In genomic region chr22:45994516-45995404, GRCh38 we compare ENCODE assay signal across 8 cellular contexts. TPM values are rescaled to one million over a fixed set of nuclear protein-coding genes. Genes with fewer than 3 reads are reported as not detected.
DNase-seq lines count a peak whose midpoint lies in the region; ATAC-seq and TF ChIP-seq lines count a peak whose summit lies in the region.

No MANE protein-coding gene starts in this region.

- H3K36me3 ChIP-seq in parathyroid adenoma (ENCODE audit: control insufficient read depth, insufficient read depth, low read length): no peaks in the 10 kb centered on the region
- H3K36me3 ChIP-seq in upper lobe of left lung: no peaks in the 10 kb centered on the region

- H3K4me1 ChIP-seq in foreskin keratinocyte (peaks cover 4% of the 10 kb centered on the region), parathyroid adenoma (peaks cover 12% of the 10 kb centered on the region), upper lobe of left lung (peaks cover 43 to 49% (median 48%) of the 10 kb centered on the region in 4 donors)

- TF ChIP-seq CTCF in RWPE1 (conservative IDR thresholded peaks at IDR 0.05; ENCODE audit: low read depth) (peak; percentile 88), foreskin keratinocyte (conservative IDR thresholded peaks at IDR 0.05) (peak; percentile 95), parathyroid adenoma (IDR thresholded peaks at IDR 0.05) (peak; percentile 88), upper lobe of left lung (IDR thresholded peaks at IDR 0.05) (peak; percentile 96 to 98 (median 98))

- no peak for TF ChIP-seq POLR2A in upper lobe of left lung (IDR thresholded peaks at IDR 0.05)

- H3K36me3 Mint-ChIP-seq in activated T-helper 17 cell treated with anti-CD3 and anti-CD28 coated beads, Interleukin-2, amount 50 U/mL, for 72 hours (ENCODE audit: low read depth): no peaks in the 10 kb centered on the region

- H3K9me3 Mint-ChIP-seq in activated T-helper 17 cell treated with anti-CD3 and anti-CD28 coated beads, Interleukin-2, amount 50 U/mL, for 72 hours: no peaks in the 10 kb centered on the region

- 43 to 64% methylated on average over 10 to 27 of the region's 27 CpGs for WGBS in upper lobe of left lung, 2 donors

- no peak overlapping the region for H3K4me2 ChIP-seq in parathyroid adenoma (ENCODE audit: low read length)

- no peak overlapping the region for H3K4me3 ChIP-seq in parathyroid adenoma (ENCODE audit: low read depth, low read length)
- no peak overlapping the region for H3K4me3 ChIP-seq in upper lobe of left lung

- no peaks in the 10 kb centered on the region for H3K4me1 Mint-ChIP-seq in activated T-helper 17 cell treated with anti-CD3 and anti-CD28 coated beads, Interleukin-2, amount 50 U/mL, for 72 hours

- no peaks in the 10 kb centered on the region for H3K79me2 ChIP-seq in parathyroid adenoma

- no peak for TF ChIP-seq EP300 in upper lobe of left lung (IDR thresholded peaks at IDR 0.05)

- H3K27ac ChIP-seq in RWPE1 (peak overlapping the region; percentile 100), foreskin keratinocyte (no peak overlapping the region), parathyroid adenoma (no peak overlapping the region), upper lobe of left lung (peak overlapping the region in 1 of 4 donors; percentile 89)

- CTCF ChIA-PET in RWPE1 (lab: Yijun Ruan, JAX): interaction anchor here (0.6 to 1.3 kb wide), 5 partner anchors 11 to 353 kb away, joined by 3 to 5 read pairs (median 4); no protein-coding TSS in a partner anchor

- no peak overlapping the region for H3K9ac ChIP-seq in parathyroid adenoma

- H2AFZ ChIP-seq in parathyroid adenoma: no peak overlapping the region

- no peak overlapping the region for H3K4me3 Mint-ChIP-seq in activated T-helper 17 cell treated with anti-CD3 and anti-CD28 coated beads, Interleukin-2, amount 50 U/mL, for 72 hours

- POLR2A ChIA-PET in RWPE1 (lab: Yijun Ruan, JAX; ENCODE audit: low non-redundant PET): no interaction called here

- H3K27me3 ChIP-seq in foreskin keratinocyte (no peaks in the 10 kb centered on the region), parathyroid adenoma (ENCODE audit: control insufficient read depth, insufficient read depth, low read length) (no peaks in the 10 kb centered on the region), upper lobe of left lung (no peaks in the 10 kb centered on the region)

- H3K27me3 Mint-ChIP-seq in activated T-helper 17 cell treated with anti-CD3 and anti-CD28 coated beads, Interleukin-2, amount 50 U/mL, for 72 hours: peaks cover 10% of the 10 kb centered on the region

- H3K9me3 ChIP-seq in parathyroid adenoma (ENCODE audit: control insufficient read depth, low read length) (no peaks in the 10 kb centered on the region), upper lobe of left lung (no peaks in the 10 kb centered on the region)

- peak; percentile 80 for ATAC-seq in activated T-helper 17 cell treated with anti-CD3 and anti-CD28 coated beads, Interleukin-2, amount 50 U/mL, for 72 hours (replicated peaks)
- peak; percentile 49 for ATAC-seq in foreskin keratinocyte
- ATAC-seq in upper lobe of left lung (ENCODE audit: low FRiP score in 2 of 2): peak; percentile 66
- no peak for ATAC-seq in HG03378 (IDR thresholded peaks at IDR 0.05; ENCODE audit: unreplicated experiment)

- no peak overlapping the region for H3K27ac Mint-ChIP-seq in activated T-helper 17 cell treated with anti-CD3 and anti-CD28 coated beads, Interleukin-2, amount 50 U/mL, for 72 hours

- peak; percentile 39 to 51 for DNase-seq in AML-193 (lab: John Stamatoyannopoulos, UW)
- peak; percentile 67 for DNase-seq in H4 (ENCODE audit: low spot score)
- peak; percentile 52 for DNase-seq in RWPE1 (ENCODE audit: low spot score)
- DNase-seq in foreskin keratinocyte: no peak
- DNase-seq in upper lobe of left lung: peak in 1 of 2 donors; percentile 84

RNA-seq across cellular contexts. Expression of gene WNT7B, which starts 17.8 kb away (rescaled TPM):
- 0.66 and 1.9 TPM in 2 replicates for total RNA-seq in H4 (2014; rRNA removed; shearing (Covaris generic))
- total RNA-seq in activated T-helper 17 cell treated with anti-CD3 and anti-CD28 coated beads, Interleukin-2, amount 50 U/mL, for 72 hours: not detected
- total RNA-seq in foreskin keratinocyte (9.5 and 41.8 TPM in 2 replicates), upper lobe of left lung (10 to 100 TPM in 2 of 6 donors, 1 to 10 TPM in 4; 5.2 to 15.6 (median 8.8) TPM)
- 14.0 and 50.2 TPM in 2 replicates for polyA plus RNA-seq in foreskin keratinocyte

Comparison
In these comparisons a context has a peak if more than half of its experiments do, and no peak if none do; other contexts are left out.
1. DNase-seq: peak in AML-193 (2 of 2), H4 (single experiment) and RWPE1 (single experiment); none in foreskin keratinocyte (0 of 2).
2. Peak in every context shown above with its lines, with median percentiles within 50 percentile points of each other: CTCF ChIP-seq.